In the genomic region with DNA sequence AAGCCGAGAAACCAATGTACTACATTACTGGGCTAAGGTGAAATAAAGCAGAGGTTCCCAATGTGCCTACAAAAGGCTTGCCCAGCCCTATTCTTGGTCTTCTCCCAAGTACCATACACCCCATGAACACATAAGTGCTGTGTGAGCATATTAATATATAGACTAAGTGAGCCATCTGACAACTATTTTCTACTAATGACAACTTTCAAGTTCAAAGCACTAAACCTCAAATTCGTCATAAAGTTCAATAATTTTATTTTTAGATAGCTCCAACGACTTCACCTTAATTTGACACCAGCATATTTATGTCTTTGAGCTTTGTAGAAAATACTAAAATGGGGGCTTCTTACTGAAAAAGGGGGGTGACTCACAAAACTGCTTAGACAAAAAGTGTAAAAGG, we compare ENCODE assay signal across 26 cellular contexts.
"Had no signal": no experiment of that assay in that cellular context is flagged by ENCODE, and none has a peak within 500 bp of the region (broad histone marks: within the 10 kb centered on the region; RNA-seq: fewer than 3 reads in every experiment).

No MANE protein-coding gene starts in this region.

- H3K36me3 ChIP-seq: gastrocnemius medialis, prostate gland, right atrium auricular region, sigmoid colon, thoracic aorta, tibial nerve, upper lobe of left lung had no signal

- H3K9me3 ChIP-seq: gastrocnemius medialis, prostate gland, right atrium auricular region, sigmoid colon, thoracic aorta, tibial nerve, upper lobe of left lung had no signal

- H3K4me1 ChIP-seq: prostate gland had no signal

- FAIRE-seq: colon, keratinocyte, urothelium cell line had no signal

- ATAC-seq: esophagus mucosa; gastrocnemius medialis; left ventricle myocardium superior; naive thymus-derived CD8-positive, alpha-beta T cell; stimulated activated naive B cell treated with anti-CD40 and anti-IgM and Interleukin-4, amounts not matched to agents 10 μg/mL and 1 μg/mL and 100 μg/mL, for 72 hours had no signal

- DNase-seq: dorsolateral prefrontal cortex; effector CD4-positive, alpha-beta T cell; foreskin fibroblast; gastrocnemius medialis; head of caudate nucleus; left ventricle myocardium superior; mesendoderm; midbrain; naive thymus-derived CD8-positive, alpha-beta T cell; nephron progenitor cell; nucleus accumbens; sigmoid colon; stimulated activated CD4-positive, alpha-beta T cell treated with anti-CD3 and anti-CD28 coated beads, Interleukin-2, amount 100 ng/mL, for 24 hours; stimulated activated CD4-positive, alpha-beta T cell treated with anti-CD3 and anti-CD28 coated beads, Interleukin-4, amount 100 ng/mL, for 4 hours; stimulated activated naive B cell treated with anti-CD40 and anti-IgM and Interleukin-4, amounts not matched to agents 10 μg/mL and 1 μg/mL and 100 μg/mL, for 72 hours; upper lobe of left lung had no signal

- H3K27ac ChIP-seq: dorsolateral prefrontal cortex, epithelial cell of prostate, gastrocnemius medialis, prostate gland, right atrium auricular region, sigmoid colon, thoracic aorta, tibial nerve, upper lobe of left lung had no signal

- H3K4me3 ChIP-seq: dorsolateral prefrontal cortex, gastrocnemius medialis, lung, prostate gland, right atrium auricular region, sigmoid colon, thoracic aorta, tibial nerve, upper lobe of left lung had no signal

- H3K27me3 ChIP-seq: dorsolateral prefrontal cortex, gastrocnemius medialis, right atrium auricular region, sigmoid colon, tibial nerve, upper lobe of left lung had no signal
